32 cellular contexts compared by ENCODE assay signal in genomic region chr3:177692304-177692703, GRCh38.
"Had no signal": no experiment of that assay in that cellular context is flagged by ENCODE, and none has a peak within 500 bp of the region (broad histone marks: within the 10 kb centered on the region; RNA-seq: fewer than 3 reads in every experiment).

No MANE protein-coding gene starts in this region.

- H3K36me3 ChIP-seq: adrenal gland, brain microvascular endothelial cell, breast epithelium had no signal

- H3K9me3 ChIP-seq: adrenal gland, body of pancreas, breast epithelium had no signal

- H3K27ac ChIP-seq: adrenal gland, body of pancreas, brain microvascular endothelial cell, breast epithelium, VCaP had no signal

- H3K4me1 ChIP-seq: adrenal gland, body of pancreas, breast epithelium had no signal

- ATAC-seq: activated CD8-positive, alpha-beta T cell treated with anti-CD3 and anti-CD28 coated beads for 36 hours; activated naive CD4-positive, alpha-beta T cell treated with anti-CD3 and anti-CD28 coated beads, Interleukin-2, amount 50 U/mL, for 72 hours; activated T-helper 17 cell treated with anti-CD3 and anti-CD28 coated beads, Interleukin-2, amount 50 U/mL, for 72 hours; body of pancreas had no signal

- H3K4me3 ChIP-seq: adrenal gland, body of pancreas, breast epithelium had no signal

- FAIRE-seq: colon, TTC549 had no signal

- H3K27me3 ChIP-seq: adrenal gland, body of pancreas, brain microvascular endothelial cell, breast epithelium had no signal

- DNase-seq: activated B cell treated with CpG ODN at 0.5 μM for 24 hours; activated CD4-positive, alpha-beta memory T cell treated with anti-CD3 and anti-CD28 coated beads for 36 hours; activated CD4-positive, alpha-beta T cell treated with anti-CD3 and anti-CD28 coated beads for 4 hours; activated CD4-positive, alpha-beta T cell treated with anti-CD3 and anti-CD28 coated beads, Interleukin-2, amount 10 ng/mL, durations not matched to agents 24 days and 14 days; activated CD4-positive, alpha-beta T cell treated with anti-CD3 and anti-CD28 coated beads, Interleukin-2, amount 50 U/mL, for 1 hour; activated CD4-positive, alpha-beta T cell treated with anti-CD3 and anti-CD28 coated beads, Interleukin-2, amount 50 U/mL, for 4 hours; activated CD4-positive, CD25-positive, alpha-beta regulatory T cell treated with anti-CD3 and anti-CD28 coated beads, Interleukin-2, amount 50 U/mL, for 72 hours; activated CD8-positive, alpha-beta memory T cell treated with anti-CD3 and anti-CD28 coated beads, Interleukin-2, amount 50 U/mL, for 4 hours; activated CD8-positive, alpha-beta T cell treated with anti-CD3 and anti-CD28 coated beads for 36 hours; activated effector memory CD4-positive, alpha-beta T cell treated with anti-CD3 and anti-CD28 coated beads, Interleukin-2, amount 50 U/mL, for 16 hours; activated gamma-delta T cell treated with Interleukin-2 at 50 U/mL for 16 hours; activated naive CD4-positive, alpha-beta T cell; activated naive CD4-positive, alpha-beta T cell treated with anti-CD3 and anti-CD28 coated beads for 36 hours; activated naive CD4-positive, alpha-beta T cell treated with anti-CD3 and anti-CD28 coated beads, Interleukin-2, amount 50 U/mL, for 16 hours; activated naive CD8-positive, alpha-beta T cell treated with anti-CD3 and anti-CD28 coated beads for 36 hours; activated T-cell treated with anti-CD3 and anti-CD28 coated beads for 4 hours; activated T-cell treated with anti-CD3 and anti-CD28 coated beads, Interleukin-2, amount 50 U/mL, for 1 hour; activated T-cell treated with anti-CD3 and anti-CD28 coated beads, Interleukin-2, amount 50 U/mL, for 48 hours; adrenal gland; amniotic stem cell; aorta; body of pancreas; brain microvascular endothelial cell; central memory CD4-positive, alpha-beta T cell; T-helper 2 cell; T-helper 9 cell had no signal
